In genomic region chr1:15201221-15201620, GRCh38 we compare ENCODE assay signal across 1 cellular context.
TF ChIP-seq lines count a peak whose summit lies in the region.

No MANE protein-coding gene starts in this region.

TF ChIP-seq in HEK293, 187 proteins besides CTCF, POLR2A, EP300 and RAD21 (continued from another document):
- TF ChIP-seq PATZ1 (tag by site-specific recombination; IDR thresholded peaks at IDR 0.05) (no peak), ZNF341 (tag by site-specific recombination; IDR thresholded peaks at IDR 0.05; ENCODE audit: low read depth) (no peak), PRDM6 (tag by site-specific recombination; IDR thresholded peaks at IDR 0.05) (no peak), ZNF560 (tag by site-specific recombination; IDR thresholded peaks at IDR 0.05; ENCODE audit: borderline replicate concordance) (no peak), ZNF175 (tag by site-specific recombination; IDR thresholded peaks at IDR 0.05) (no peak)
